8 cellular contexts compared by ENCODE assay signal in genomic region chr7:27129729-27130539, GRCh38. TPM values are rescaled to one million over a fixed set of nuclear protein-coding genes. Genes with fewer than 3 reads are reported as not detected.
DNase-seq lines count a peak whose midpoint lies in the region; FAIRE-seq and TF ChIP-seq lines count a peak whose summit lies in the region.

No MANE protein-coding gene starts in this region.

- no peaks in the 10 kb centered on the region for H3K27me3 ChIP-seq in SU-DHL-6 (ENCODE audit: low read length)
- H3K27me3 ChIP-seq in left ventricle myocardium inferior (ENCODE audit: low read depth), result peaks cover 100% of the 10 kb centered on the region
- peaks cover 0 to 6% of the 10 kb centered on the region in 2 donors for H3K27me3 ChIP-seq in small intestine (ENCODE audit: control insufficient read depth in 2 of 2, insufficient read depth in 2 of 2, low read length in 2 of 2)

- H4K20me1 ChIP-seq in SU-DHL-6 (ENCODE audit: low read depth, low read length), result no peaks in the 10 kb centered on the region

- H3K36me3 ChIP-seq in SU-DHL-6 (ENCODE audit: low read length) (no peaks in the 10 kb centered on the region), left ventricle myocardium inferior (no peaks in the 10 kb centered on the region), small intestine (ENCODE audit: control insufficient read depth in 2 of 2, insufficient read depth in 2 of 2, low read length in 2 of 2) (no peaks in the 10 kb centered on the region)

- H3K27ac ChIP-seq in SU-DHL-6 (ENCODE audit: low read depth, low read length) (peak overlapping the region; percentile 86), left ventricle myocardium inferior (replicated peaks) (peak overlapping the region; percentile 77), small intestine (ENCODE audit: low read depth in 1 of 2, low read length in 1 of 2) (peak overlapping the region; percentile 30 to 78)

- FAIRE-seq in H54 (lab: Jason Lieb, UNC) (no peak), small intestine (lab: Jason Lieb, UNC) (no peak), frontal cortex (lab: Jason Lieb, UNC) (no peak), HTR-8/SVneo (lab: Jason Lieb, UNC) (no peak)

- H3K4me1 ChIP-seq in left ventricle myocardium inferior, result peaks cover 10% of the 10 kb centered on the region
- peaks cover 0 to 11% of the 10 kb centered on the region in 2 donors for H3K4me1 ChIP-seq in small intestine (ENCODE audit: control insufficient read depth in 2 of 2, insufficient read depth in 1 of 2, low read depth in 1 of 2, low read length in 1 of 2)

- peaks cover 7% of the 10 kb centered on the region; the same call in 1 of the 2 replicates for H3F3A ChIP-seq in SU-DHL-6 (ENCODE audit: insufficient read depth)

- H3K4me3 ChIP-seq in SU-DHL-6 (ENCODE audit: insufficient read depth, low read length, poor library complexity, severe bottlenecking) (peak overlapping the region; percentile 82), left ventricle myocardium inferior (peak overlapping the region; percentile 67), small intestine (ENCODE audit: low read depth in 1 of 2, low read length in 2 of 2) (peak overlapping the region; percentile 35 to 70)

- no peaks in the 10 kb centered on the region for H3K79me2 ChIP-seq in SU-DHL-6 (ENCODE audit: insufficient read depth, low read length)

- peak; percentile 37 for TF ChIP-seq POLR2A in H54 (IDR thresholded peaks at IDR 0.05; ENCODE audit: low read depth, low read length)

- H3K9me3 ChIP-seq in SU-DHL-6 (ENCODE audit: insufficient read depth, low read length) (no peaks in the 10 kb centered on the region), left ventricle myocardium inferior (replicated peaks) (no peaks in the 10 kb centered on the region), small intestine (ENCODE audit: control insufficient read depth, low read depth) (no peaks in the 10 kb centered on the region)

- WGBS in small intestine, 3 donors, result 9 to 21% (median 15%) methylated on average over 41 to 72 of the region's 72 CpGs

- H2AFZ ChIP-seq in SU-DHL-6 (ENCODE audit: low read depth, low read length, severe bottlenecking), result peak overlapping the region; percentile 74

- no peaks in the 10 kb centered on the region for H3K9me2 ChIP-seq in SU-DHL-6 (replicated peaks; ENCODE audit: insufficient read depth, low read length)

- intact Hi-C loops in left ventricle myocardium inferior (cut with micrococcal nuclease), result no loop called here

- TF ChIP-seq CTCF in SU-DHL-6 (IDR thresholded peaks at IDR 0.05; ENCODE audit: insufficient read depth, low read length, poor library complexity, severe bottlenecking) (peak; percentile 58), left ventricle myocardium inferior (IDR thresholded peaks at IDR 0.05; ENCODE audit: borderline replicate concordance) (peak; percentile 16)

- peak overlapping the region; percentile 84 for H3K9ac ChIP-seq in SU-DHL-6 (ENCODE audit: low read length)

- peak overlapping the region; percentile 65 for H3K4me2 ChIP-seq in SU-DHL-6 (ENCODE audit: low read depth, low read length, poor library complexity, severe bottlenecking)

- DNase-seq in H54 (ENCODE audit: insufficient read length, low spot score) (peak; percentile 63), left ventricle myocardium inferior (no peak), small intestine (peak; percentile 68), amygdala (lab: John Stamatoyannopoulos, UW) (no peak), frontal cortex (ENCODE audit: low spot score in 2 of 2) (no peak), HTR-8/SVneo (ENCODE audit: insufficient read length, low spot score) (no peak)
- no peak for DNase-seq in activated CD4-positive, alpha-beta T cell treated with anti-CD3 and anti-CD28 coated beads for 4 hours

RNA-seq across cellular contexts. Expression of gene HOXA4, which starts 0.6 kb away (rescaled TPM):
- total RNA-seq in left ventricle myocardium inferior, result not detected
- 1 to 10 TPM in 2 of 3 donors, not detected in 1; 2.4 to 7.9 TPM for polyA plus RNA-seq in small intestine
- total RNA-seq in frontal cortex, result not detected

RNA-seq across cellular contexts. Expression of gene HOXA5, which starts 13.5 kb away (rescaled TPM):
- total RNA-seq in left ventricle myocardium inferior (not detected), frontal cortex (not detected)
- polyA plus RNA-seq in small intestine, result 1 to 10 TPM in 2 of 3 donors, under 1 TPM in 1; 0.45 to 7.7 (median 2.4) TPM

RNA-seq across cellular contexts. Expression of gene HOXA6, which starts 17.6 kb away (rescaled TPM):
- not detected for total RNA-seq in left ventricle myocardium inferior
- under 1 TPM in 2 of 3 donors, not detected in 1; 0.46 to 0.81 TPM for polyA plus RNA-seq in small intestine
- not detected for total RNA-seq in frontal cortex

RNA-seq across cellular contexts. Expression of gene HOXA3, which starts 22.4 kb away (rescaled TPM):
- not detected for total RNA-seq in left ventricle myocardium inferior
- polyA plus RNA-seq in small intestine, result 1 to 10 TPM in 1 of 3 donors, under 1 TPM in 2; 0.45 to 3.3 (median 0.54) TPM
- total RNA-seq in frontal cortex, result not detected

RNA-seq across cellular contexts. Expression of gene HOXA7, which starts 26.5 kb away (rescaled TPM):
- total RNA-seq in left ventricle myocardium inferior (0.36 TPM), frontal cortex (not detected)
- 1 to 10 TPM in 2 of 3 donors, not detected in 1; 1.1 to 1.9 TPM for polyA plus RNA-seq in small intestine

Comparison
In these comparisons a context has a peak if more than half of its experiments do, and no peak if none do; other contexts are left out.
1. DNase-seq: peak in H54 (single experiment) and small intestine (single experiment); none in left ventricle myocardium inferior (single experiment), amygdala (0 of 56), frontal cortex (0 of 2), HTR-8/SVneo (single experiment) and activated CD4-positive, alpha-beta T cell treated with anti-CD3 and anti-CD28 coated beads for 4 hours (0 of 2).
2. Peak in every context shown above with its lines, with median percentiles within 50 percentile points of each other: H3K27ac ChIP-seq and H3K4me3 ChIP-seq.